8 cellular contexts compared by ENCODE assay signal in the genomic region with DNA sequence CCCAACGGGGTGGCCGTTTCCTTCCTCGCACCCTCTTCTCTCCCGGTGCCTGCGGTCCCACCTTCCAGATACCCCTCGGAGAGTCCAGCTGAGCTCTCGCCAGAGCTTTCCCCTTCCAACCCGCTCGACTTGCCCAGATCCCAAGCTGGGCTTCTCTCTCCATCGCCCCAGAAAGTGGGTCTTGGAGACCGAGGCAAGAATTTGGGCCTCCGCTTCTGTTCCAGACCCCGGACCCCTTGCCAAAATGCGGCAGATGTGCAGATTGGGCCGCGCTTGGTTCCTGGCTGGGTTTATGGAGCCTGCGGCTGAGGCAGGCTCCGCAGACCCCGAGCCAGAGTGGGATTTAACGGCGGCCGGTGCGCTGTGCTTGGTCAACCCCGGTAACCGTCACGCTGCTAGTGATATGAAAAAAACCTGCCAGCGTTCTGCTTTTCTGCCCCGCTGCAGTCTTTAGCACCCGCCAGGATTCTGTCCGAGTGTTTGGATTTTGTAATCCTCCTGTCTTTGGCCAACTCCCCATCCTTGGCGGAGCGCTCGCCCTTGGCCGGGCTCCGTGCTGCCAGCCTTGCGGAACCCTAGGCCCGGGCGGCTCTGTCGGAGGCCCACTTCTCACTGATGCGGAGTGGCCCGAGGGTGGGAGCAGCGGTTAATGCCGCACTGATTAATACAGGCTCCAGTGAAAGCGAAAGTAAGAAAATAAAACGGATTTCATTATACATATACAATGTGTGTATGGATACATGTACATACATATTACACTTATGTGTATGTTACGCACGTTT. TPM values are rescaled to one million over a fixed set of nuclear protein-coding genes. Genes with fewer than 3 reads are reported as not detected.
A peak's percentile ranks its signal among the peaks of the same experiment; 100 is the strongest.
DNase-seq lines count a peak whose midpoint lies in the region; ATAC-seq and TF ChIP-seq lines count a peak whose summit lies in the region.

No MANE protein-coding gene starts in this region.

- peak; percentile 78 for ATAC-seq in GM23338
- ATAC-seq in natural killer cell treated with Interleukin-12 subunit alpha and Interleukin-12 subunit beta and Interleukin-15 and Interleukin-18, amount 100 ng/mL, for 72 hours: peak; percentile 80 to 81
- no peak for ATAC-seq in HG03139 (IDR thresholded peaks at IDR 0.05; ENCODE audit: unreplicated experiment)

- H3K9me3 Mint-ChIP-seq in GM23338: peaks cover 5% of the 10 kb centered on the region; the same call in 1 of the 3 replicates
- peaks cover 27% of the 10 kb centered on the region for H3K9me3 Mint-ChIP-seq in activated T-helper 1 cell treated with anti-CD3 and anti-CD28 coated beads, Interleukin-12 subunit alpha, Interleukin-12 subunit beta, Interleukin-2, Interleukin-4 antibody, amounts not matched to agents 30 ng/mL and 10 ng/mL and 1 ng/mL, durations not matched to agents 14 hours and 24 hours and 36 hours
- peaks cover 13% of the 10 kb centered on the region for H3K9me3 Mint-ChIP-seq in natural killer cell treated with Interleukin-12 subunit alpha and Interleukin-12 subunit beta and Interleukin-15 and Interleukin-18, amount 100 ng/mL, for 72 hours

- H3K27me3 Mint-ChIP-seq in GM23338 (ENCODE audit: insufficient read depth, low read depth, poor library complexity): peaks cover 61% of the 10 kb centered on the region
- no peaks in the 10 kb centered on the region for H3K27me3 Mint-ChIP-seq in activated T-helper 1 cell treated with anti-CD3 and anti-CD28 coated beads, Interleukin-12 subunit alpha, Interleukin-12 subunit beta, Interleukin-2, Interleukin-4 antibody, amounts not matched to agents 30 ng/mL and 10 ng/mL and 1 ng/mL, durations not matched to agents 14 hours and 24 hours and 36 hours (ENCODE audit: insufficient read depth)
- no peaks in the 10 kb centered on the region for H3K27me3 Mint-ChIP-seq in natural killer cell treated with Interleukin-12 subunit alpha and Interleukin-12 subunit beta and Interleukin-15 and Interleukin-18, amount 100 ng/mL, for 72 hours

- no peak for TF ChIP-seq POLR2A in testis (IDR thresholded peaks at IDR 0.05)

- peaks cover 3 to 37% (median 4%) of the 10 kb centered on the region in 11 experiments; a peak in 14 of 22 replicates for H4K20me1 ChIP-seq in BLaER1 treated with 17β-estradiol and CSF1 and Interleukin-3, amounts not matched to agents 10 nM and 100 nM
- H4K20me1 ChIP-seq in GM23338 (replicated peaks; ENCODE audit: insufficient read depth): peaks cover 3% of the 10 kb centered on the region; the same call in 1 of the 2 replicates

- H3K4me3 Mint-ChIP-seq in GM23338: peak overlapping the region; percentile 76
- peak overlapping the region; percentile 93 for H3K4me3 Mint-ChIP-seq in activated T-helper 1 cell treated with anti-CD3 and anti-CD28 coated beads, Interleukin-12 subunit alpha, Interleukin-12 subunit beta, Interleukin-2, Interleukin-4 antibody, amounts not matched to agents 30 ng/mL and 10 ng/mL and 1 ng/mL, durations not matched to agents 14 hours and 24 hours and 36 hours
- H3K4me3 Mint-ChIP-seq in natural killer cell treated with Interleukin-12 subunit alpha and Interleukin-12 subunit beta and Interleukin-15 and Interleukin-18, amount 100 ng/mL, for 72 hours: peak overlapping the region; percentile 95

- peaks cover 4 to 30% (median 28%) of the 10 kb centered on the region in 11 experiments; a peak in 21 of 22 replicates for H3K9me3 ChIP-seq in BLaER1 treated with 17β-estradiol and CSF1 and Interleukin-3, amounts not matched to agents 10 nM and 100 nM (replicated peaks in 1 of 11)
- H3K9me3 ChIP-seq in testis: no peaks in the 10 kb centered on the region

- peak; percentile 54 for DNase-seq in GM23338 (ENCODE audit: low spot score)
- DNase-seq in NCI-H526 treated with DMSO at 0.1 percent for 48 hours (lab: John Stamatoyannopoulos, UW): peak; percentile 58
- peak; percentile 43 for DNase-seq in activated T-helper 1 cell treated with anti-CD3 and anti-CD28 coated beads, Interleukin-12 subunit alpha, Interleukin-12 subunit beta, Interleukin-2, Interleukin-4 antibody, amounts not matched to agents 30 ng/mL and 10 ng/mL and 1 ng/mL, durations not matched to agents 14 hours and 24 hours and 36 hours (ENCODE audit: low spot score)
- DNase-seq in fibroblast of mammary gland (ENCODE audit: low read depth): peak; percentile 68
- DNase-seq in natural killer cell treated with Interleukin-12 subunit alpha and Interleukin-12 subunit beta and Interleukin-15 and Interleukin-18, amount 100 ng/mL, for 72 hours (ENCODE audit: low spot score): peak; percentile 73
- DNase-seq in testis: peak; percentile 40

- TF ChIP-seq CTCF in GM23338 (conservative IDR thresholded peaks at IDR 0.05; ENCODE audit: low read depth in 2 of 2) (no peak), fibroblast of mammary gland (conservative IDR thresholded peaks at IDR 0.05; ENCODE audit: control insufficient read depth, insufficient read depth, low read depth, low read length) (no peak), testis (IDR thresholded peaks at IDR 0.05) (no peak)

- H2AFZ ChIP-seq in GM23338: peak overlapping the region; percentile 94

- H3K27me3 ChIP-seq in BLaER1 treated with 17β-estradiol and CSF1 and Interleukin-3, amounts not matched to agents 10 nM and 100 nM: no peaks in the 10 kb centered on the region
- peaks cover 99% of the 10 kb centered on the region for H3K27me3 ChIP-seq in GM23338 (ENCODE audit: insufficient read depth)
- H3K27me3 ChIP-seq in testis: no peaks in the 10 kb centered on the region

- peaks cover 11 to 28% (median 21%) of the 10 kb centered on the region in 11 experiments for H3K36me3 ChIP-seq in BLaER1 treated with 17β-estradiol and CSF1 and Interleukin-3, amounts not matched to agents 10 nM and 100 nM
- no peaks in the 10 kb centered on the region for H3K36me3 ChIP-seq in GM23338 (ENCODE audit: insufficient read depth)
- H3K36me3 ChIP-seq in testis (ENCODE audit: low read depth, missing control alignments): no peaks in the 10 kb centered on the region

- no peak overlapping the region for H3K27ac Mint-ChIP-seq in GM23338
- H3K27ac Mint-ChIP-seq in activated T-helper 1 cell treated with anti-CD3 and anti-CD28 coated beads, Interleukin-12 subunit alpha, Interleukin-12 subunit beta, Interleukin-2, Interleukin-4 antibody, amounts not matched to agents 30 ng/mL and 10 ng/mL and 1 ng/mL, durations not matched to agents 14 hours and 24 hours and 36 hours: peak overlapping the region; percentile 95
- peak overlapping the region; percentile 100 for H3K27ac Mint-ChIP-seq in natural killer cell treated with Interleukin-12 subunit alpha and Interleukin-12 subunit beta and Interleukin-15 and Interleukin-18, amount 100 ng/mL, for 72 hours

- no peaks in the 10 kb centered on the region for H3K9me2 ChIP-seq in GM23338 (ENCODE audit: insufficient read depth)

- peaks cover 15 to 69% (median 43%) of the 10 kb centered on the region in 10 experiments for H3K4me1 ChIP-seq in BLaER1 treated with 17β-estradiol and CSF1 and Interleukin-3, amounts not matched to agents 10 nM and 100 nM
- H3K4me1 ChIP-seq in GM23338 (ENCODE audit: insufficient read depth) (peaks cover 18% of the 10 kb centered on the region), testis (no peaks in the 10 kb centered on the region)

- H3K9ac ChIP-seq in BLaER1 treated with 17β-estradiol and CSF1 and Interleukin-3, amounts not matched to agents 10 nM and 100 nM: peak overlapping the region; percentile 87 to 99 (median 93)

- H3K79me2 ChIP-seq in GM23338 (replicated peaks; ENCODE audit: insufficient read depth): no peaks in the 10 kb centered on the region

- 0 out of 3 replicates have a peak, but pooled peaks cover 5% of the 10 kb centered on the region for H3K4me1 Mint-ChIP-seq in GM23338
- H3K4me1 Mint-ChIP-seq in activated T-helper 1 cell treated with anti-CD3 and anti-CD28 coated beads, Interleukin-12 subunit alpha, Interleukin-12 subunit beta, Interleukin-2, Interleukin-4 antibody, amounts not matched to agents 30 ng/mL and 10 ng/mL and 1 ng/mL, durations not matched to agents 14 hours and 24 hours and 36 hours (ENCODE audit: low read depth): peaks cover 60% of the 10 kb centered on the region
- peaks cover 58% of the 10 kb centered on the region in 2 donors for H3K4me1 Mint-ChIP-seq in natural killer cell treated with Interleukin-12 subunit alpha and Interleukin-12 subunit beta and Interleukin-15 and Interleukin-18, amount 100 ng/mL, for 72 hours (ENCODE audit: low read depth in 2 of 2)

- WGBS in testis, 2 donors: 2 to 3% methylated on average over 32 to 47 of the region's 47 CpGs

- peak overlapping the region; percentile 68 to 89 (median 82) for H3K4me3 ChIP-seq in BLaER1 treated with 17β-estradiol and CSF1 and Interleukin-3, amounts not matched to agents 10 nM and 100 nM
- H3K4me3 ChIP-seq in GM23338 (peak overlapping the region; percentile 59), fibroblast of mammary gland (ENCODE audit: control insufficient read depth, low read depth, low read length) (peak overlapping the region; percentile 82), testis (peak overlapping the region; percentile 53 to 64)

- intact Hi-C loops in activated T-helper 1 cell treated with anti-CD3 and anti-CD28 coated beads, Interleukin-12 subunit alpha, Interleukin-12 subunit beta, Interleukin-2, Interleukin-4 antibody, amounts not matched to agents 30 ng/mL and 10 ng/mL and 1 ng/mL, durations not matched to agents 14 hours and 24 hours and 36 hours (cut with micrococcal nuclease): loop anchor here (1.0 to 10.0 kb wide), 10 partner anchors 27 to 389 kb away; a partner anchor contains a TSS
- intact Hi-C loops in testis (cut with DNase I; ENCODE audit: low total_unique reads): no loop called here

- no peaks in the 10 kb centered on the region; the same call in 2 of the 3 replicates for H3K36me3 Mint-ChIP-seq in GM23338 (ENCODE audit: low read depth)
- peaks cover 32% of the 10 kb centered on the region for H3K36me3 Mint-ChIP-seq in activated T-helper 1 cell treated with anti-CD3 and anti-CD28 coated beads, Interleukin-12 subunit alpha, Interleukin-12 subunit beta, Interleukin-2, Interleukin-4 antibody, amounts not matched to agents 30 ng/mL and 10 ng/mL and 1 ng/mL, durations not matched to agents 14 hours and 24 hours and 36 hours (ENCODE audit: low read depth)
- peaks cover 31% of the 10 kb centered on the region for H3K36me3 Mint-ChIP-seq in natural killer cell treated with Interleukin-12 subunit alpha and Interleukin-12 subunit beta and Interleukin-15 and Interleukin-18, amount 100 ng/mL, for 72 hours

- peaks cover 3% of the 10 kb centered on the region; the same call in 1 of the 2 replicates for H3F3A ChIP-seq in GM23338 (replicated peaks; ENCODE audit: low read depth)

- peak overlapping the region; percentile 90 to 99 (median 94) for H3K27ac ChIP-seq in BLaER1 treated with 17β-estradiol and CSF1 and Interleukin-3, amounts not matched to agents 10 nM and 100 nM
- no peak overlapping the region for H3K27ac ChIP-seq in GM23338 (ENCODE audit: low read depth)
- peak overlapping the region; percentile 80 to 84 for H3K27ac ChIP-seq in testis

- peak overlapping the region; percentile 82 to 98 (median 92) for H3K4me2 ChIP-seq in BLaER1 treated with 17β-estradiol and CSF1 and Interleukin-3, amounts not matched to agents 10 nM and 100 nM
- peak overlapping the region; percentile 84 for H3K4me2 ChIP-seq in GM23338

RNA-seq across cellular contexts. Expression of a gene that starts 0.8 kb away (rescaled TPM):
- total RNA-seq in GM23338 (2014; rRNA removed; shearing (Covaris generic)): 0.04 TPM in 1 of 2 replicates, not detected in the other
- polyA plus RNA-seq in GM23338 (2016; fragmentation: Nextera tagmentation; extraction: Ambion mirVana) (0.19 TPM in 1 of 2 replicates, not detected in the other), testis (ENCODE audit: insufficient read depth, low read depth, low replicate concordance) (9.3 TPM)
- 70.8 and 76.0 TPM in 2 replicates for total RNA-seq in activated T-helper 1 cell treated with anti-CD3 and anti-CD28 coated beads, Interleukin-12 subunit alpha, Interleukin-12 subunit beta, Interleukin-2, Interleukin-4 antibody, amounts not matched to agents 30 ng/mL and 10 ng/mL and 1 ng/mL, durations not matched to agents 14 hours and 24 hours and 36 hours
- 100 to 1,000 TPM; 139 to 149 TPM for total RNA-seq in natural killer cell treated with Interleukin-12 subunit alpha and Interleukin-12 subunit beta and Interleukin-15 and Interleukin-18, amount 100 ng/mL, for 72 hours
- 1 to 10 TPM; 5.5 to 6.4 TPM for total RNA-seq in testis

RNA-seq across cellular contexts. Expression of a gene that starts 58.1 kb away (rescaled TPM):
- 6.1 and 9.2 TPM in 2 replicates for total RNA-seq in GM23338 (2014; rRNA removed; shearing (Covaris generic))
- polyA plus RNA-seq in GM23338 (2016; fragmentation: Nextera tagmentation; extraction: Ambion mirVana): 3.5 and 4.8 TPM in 2 replicates
- total RNA-seq in activated T-helper 1 cell treated with anti-CD3 and anti-CD28 coated beads, Interleukin-12 subunit alpha, Interleukin-12 subunit beta, Interleukin-2, Interleukin-4 antibody, amounts not matched to agents 30 ng/mL and 10 ng/mL and 1 ng/mL, durations not matched to agents 14 hours and 24 hours and 36 hours: 6.6 and 8.4 TPM in 2 replicates
- total RNA-seq in natural killer cell treated with Interleukin-12 subunit alpha and Interleukin-12 subunit beta and Interleukin-15 and Interleukin-18, amount 100 ng/mL, for 72 hours: 10 to 100 TPM; 59.4 to 60.4 TPM
- 1 to 10 TPM; 2.9 to 4.7 TPM for total RNA-seq in testis
- polyA plus RNA-seq in testis (ENCODE audit: insufficient read depth, low read depth, low replicate concordance): 2.6 TPM
